14 cellular contexts compared by ENCODE assay signal in the genomic region with DNA sequence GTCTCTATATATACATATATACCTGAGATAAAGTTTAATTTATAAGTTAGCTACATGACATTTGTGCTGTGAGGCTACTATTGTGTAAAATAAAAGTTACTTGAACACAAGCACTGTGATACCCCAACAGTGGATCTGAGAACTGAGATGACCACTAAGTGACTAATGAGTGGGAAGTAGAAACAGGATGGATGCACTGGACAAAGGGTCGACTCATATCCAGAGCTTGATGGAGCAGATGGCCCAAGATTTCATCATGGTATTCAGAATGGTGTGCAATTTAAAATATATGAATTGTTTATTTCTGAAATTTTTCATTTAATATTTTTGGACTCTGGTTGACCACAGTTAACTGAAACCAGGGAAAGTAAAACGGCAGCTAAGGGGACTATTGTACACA.
DNase-seq lines count a peak whose midpoint lies in the region; ATAC-seq, FAIRE-seq and TF ChIP-seq lines count a peak whose summit lies in the region.
"Had no signal": no experiment of that assay in that cellular context is flagged by ENCODE, and none has a peak within 500 bp of the region (broad histone marks: within the 10 kb centered on the region; RNA-seq: fewer than 3 reads in every experiment).

No MANE protein-coding gene starts in this region.

- CTCF ChIA-PET in CD4-positive, alpha-beta T cell (lab: Charles Lee) = no interaction called here

- no peaks in the 10 kb centered on the region for H3K36me3 Mint-ChIP-seq in CD4-positive, alpha-beta T cell (ENCODE audit: low read depth)

- POLR2A ChIA-PET in CD4-positive, alpha-beta T cell (lab: Charles Lee) = no interaction called here

- no peaks in the 10 kb centered on the region for H3K9me3 ChIP-seq in CD4-positive, alpha-beta T cell (ENCODE audit: control insufficient read depth, low read length)
- no peaks in the 10 kb centered on the region for H3K9me3 ChIP-seq in pancreas
- H3K9me3 ChIP-seq: neutrophil had no signal

- no peaks in the 10 kb centered on the region for H3K27me3 Mint-ChIP-seq in CD4-positive, alpha-beta T cell

- intact Hi-C loops in CD4-positive, alpha-beta T cell (cut with DNase I, micrococcal nuclease) = no loop called here
- intact Hi-C loops in pancreas (cut with DNase I) = no loop called here

- H3K4me3 Mint-ChIP-seq in CD4-positive, alpha-beta T cell = no peak overlapping the region

- ATAC-seq in GM18502 (IDR thresholded peaks at IDR 0.05; ENCODE audit: poor library complexity, unreplicated experiment) (peak; percentile 82), GM21576 (IDR thresholded peaks at IDR 0.05; ENCODE audit: unreplicated experiment) (peak; percentile 66), HG03280 (IDR thresholded peaks at IDR 0.05; ENCODE audit: unreplicated experiment) (peak; percentile 72), pancreas (no peak)
- no peak for ATAC-seq in CD4-positive, alpha-beta T cell (ENCODE audit: poor library complexity)

- no peaks in the 10 kb centered on the region for H3K36me3 ChIP-seq in pancreas
- H3K36me3 ChIP-seq: neutrophil had no signal

- no peak for TF ChIP-seq CTCF in CD4-positive, alpha-beta T cell (IDR thresholded peaks at IDR 0.05)
- TF ChIP-seq CTCF in pancreas (IDR thresholded peaks at IDR 0.05) = no peak

- no peak overlapping the region for H3K4me3 ChIP-seq in pancreas

- no peak overlapping the region for H3K27ac ChIP-seq in CD4-positive, alpha-beta T cell (ENCODE audit: low read depth, low read length)
- H3K27ac ChIP-seq in pancreas = no peak overlapping the region
- H3K27ac ChIP-seq: neutrophil had no signal

- no peaks in the 10 kb centered on the region for H3K4me1 Mint-ChIP-seq in CD4-positive, alpha-beta T cell (ENCODE audit: low read depth)

- H3K27me3 ChIP-seq in CD4-positive, alpha-beta T cell (ENCODE audit: control insufficient read depth, insufficient read depth, low read length) = no peaks in the 10 kb centered on the region
- no peaks in the 10 kb centered on the region for H3K27me3 ChIP-seq in pancreas
- H3K27me3 ChIP-seq: neutrophil had no signal

- FAIRE-seq in pancreas (lab: Jason Lieb, UNC) = no peak

- no peak overlapping the region for H3K27ac Mint-ChIP-seq in CD4-positive, alpha-beta T cell

- no peaks in the 10 kb centered on the region for H3K4me1 ChIP-seq in pancreas

- peaks cover 2% of the 10 kb centered on the region for H3K9me3 Mint-ChIP-seq in CD4-positive, alpha-beta T cell

- whole genome bisulfite sequencing in pancreas, 2 donors = 15 to 37% methylated on average over 2 of the region's 2 CpGs

- DNase-seq in amniotic epithelial cell (ENCODE audit: low read depth) (peak; percentile 84), ecto neural progenitor cell (ENCODE audit: low spot score) (no peak), pancreas (no peak)
- DNase-seq in CD4-positive, alpha-beta T cell = no peak
- DNase-seq in stimulated activated CD4-positive, alpha-beta T cell treated with anti-CD3 and anti-CD28 coated beads, Interleukin-4, amount 100 ng/mL, for 4 hours = no peak
- DNase-seq: activated T-cell treated with anti-CD3 and anti-CD28 coated beads for 4 hours; islet precursor cell; NCI-H1092; OCI-M1; stimulated activated naive CD4-positive, alpha-beta T cell treated with Interleukin-2 at 50 U/mL for 16 hours had no signal

Comparison
In these comparisons a context has a peak if more than half of its experiments do, and no peak if none do; other contexts are left out.
1. ATAC-seq: peak in GM18502 (single experiment), GM21576 (single experiment) and HG03280 (single experiment); none in CD4-positive, alpha-beta T cell (single experiment) and pancreas (0 of 4).